1 cellular context compared by ENCODE assay signal in the genomic region with DNA sequence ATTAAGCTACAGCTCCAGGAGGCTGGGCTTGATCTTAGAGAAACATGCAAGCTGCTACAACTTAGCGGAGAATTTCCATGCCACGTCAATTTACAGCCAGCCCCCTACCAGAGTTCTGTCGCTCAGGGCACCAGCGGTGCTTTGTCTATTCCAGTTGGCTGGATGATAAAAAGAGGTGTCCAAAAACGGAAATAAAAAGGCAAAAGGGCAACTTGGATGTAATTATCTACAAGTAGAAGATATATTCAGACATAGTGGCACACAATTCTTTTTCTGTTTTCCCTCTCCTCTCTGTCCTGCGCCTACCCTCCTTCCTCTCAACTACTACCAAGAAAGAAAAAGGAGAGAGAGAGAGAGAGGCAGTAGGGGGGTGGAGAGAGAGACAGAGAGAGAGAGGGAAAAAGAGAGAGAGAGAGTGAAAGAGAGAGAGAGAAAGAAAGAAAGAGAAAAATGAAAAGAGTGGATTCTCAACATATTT.
TF ChIP-seq lines count a peak whose summit lies in the region.

No MANE protein-coding gene starts in this region.

TF ChIP-seq in GM23338, 12 proteins besides CTCF, POLR2A, EP300 and RAD21 (continued from another document):
- TF ChIP-seq, protein P1, sequence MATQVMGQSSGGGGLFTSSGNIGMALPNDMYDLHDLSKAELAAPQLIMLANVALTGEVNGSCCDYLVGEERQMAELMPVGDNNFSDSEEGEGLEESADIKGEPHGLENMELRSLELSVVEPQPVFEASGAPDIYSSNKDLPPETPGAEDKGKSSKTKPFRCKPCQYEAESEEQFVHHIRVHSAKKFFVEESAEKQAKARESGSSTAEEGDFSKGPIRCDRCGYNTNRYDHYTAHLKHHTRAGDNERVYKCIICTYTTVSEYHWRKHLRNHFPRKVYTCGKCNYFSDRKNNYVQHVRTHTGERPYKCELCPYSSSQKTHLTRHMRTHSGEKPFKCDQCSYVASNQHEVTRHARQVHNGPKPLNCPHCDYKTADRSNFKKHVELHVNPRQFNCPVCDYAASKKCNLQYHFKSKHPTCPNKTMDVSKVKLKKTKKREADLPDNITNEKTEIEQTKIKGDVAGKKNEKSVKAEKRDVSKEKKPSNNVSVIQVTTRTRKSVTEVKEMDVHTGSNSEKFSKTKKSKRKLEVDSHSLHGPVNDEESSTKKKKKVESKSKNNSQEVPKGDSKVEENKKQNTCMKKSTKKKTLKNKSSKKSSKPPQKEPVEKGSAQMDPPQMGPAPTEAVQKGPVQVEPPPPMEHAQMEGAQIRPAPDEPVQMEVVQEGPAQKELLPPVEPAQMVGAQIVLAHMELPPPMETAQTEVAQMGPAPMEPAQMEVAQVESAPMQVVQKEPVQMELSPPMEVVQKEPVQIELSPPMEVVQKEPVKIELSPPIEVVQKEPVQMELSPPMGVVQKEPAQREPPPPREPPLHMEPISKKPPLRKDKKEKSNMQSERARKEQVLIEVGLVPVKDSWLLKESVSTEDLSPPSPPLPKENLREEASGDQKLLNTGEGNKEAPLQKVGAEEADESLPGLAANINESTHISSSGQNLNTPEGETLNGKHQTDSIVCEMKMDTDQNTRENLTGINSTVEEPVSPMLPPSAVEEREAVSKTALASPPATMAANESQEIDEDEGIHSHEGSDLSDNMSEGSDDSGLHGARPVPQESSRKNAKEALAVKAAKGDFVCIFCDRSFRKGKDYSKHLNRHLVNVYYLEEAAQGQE (IDR thresholded peaks at IDR 0.05; ENCODE audit: unreplicated experiment): no peak
- no peak for TF ChIP-seq NANOG (IDR thresholded peaks at IDR 0.05; ENCODE audit: borderline replicate concordance)
- TF ChIP-seq, protein P2, sequence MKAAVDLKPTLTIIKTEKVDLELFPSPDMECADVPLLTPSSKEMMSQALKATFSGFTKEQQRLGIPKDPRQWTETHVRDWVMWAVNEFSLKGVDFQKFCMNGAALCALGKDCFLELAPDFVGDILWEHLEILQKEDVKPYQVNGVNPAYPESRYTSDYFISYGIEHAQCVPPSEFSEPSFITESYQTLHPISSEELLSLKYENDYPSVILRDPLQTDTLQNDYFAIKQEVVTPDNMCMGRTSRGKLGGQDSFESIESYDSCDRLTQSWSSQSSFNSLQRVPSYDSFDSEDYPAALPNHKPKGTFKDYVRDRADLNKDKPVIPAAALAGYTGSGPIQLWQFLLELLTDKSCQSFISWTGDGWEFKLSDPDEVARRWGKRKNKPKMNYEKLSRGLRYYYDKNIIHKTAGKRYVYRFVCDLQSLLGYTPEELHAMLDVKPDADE (IDR thresholded peaks at IDR 0.05): no peak
- TF ChIP-seq JUNB (IDR thresholded peaks at IDR 0.05; ENCODE audit: unreplicated experiment): no peak
TF ChIP-seq in GM23338: peak in this region for 0.
